ENCODE assay signal across 25 cellular contexts in the genomic region with DNA sequence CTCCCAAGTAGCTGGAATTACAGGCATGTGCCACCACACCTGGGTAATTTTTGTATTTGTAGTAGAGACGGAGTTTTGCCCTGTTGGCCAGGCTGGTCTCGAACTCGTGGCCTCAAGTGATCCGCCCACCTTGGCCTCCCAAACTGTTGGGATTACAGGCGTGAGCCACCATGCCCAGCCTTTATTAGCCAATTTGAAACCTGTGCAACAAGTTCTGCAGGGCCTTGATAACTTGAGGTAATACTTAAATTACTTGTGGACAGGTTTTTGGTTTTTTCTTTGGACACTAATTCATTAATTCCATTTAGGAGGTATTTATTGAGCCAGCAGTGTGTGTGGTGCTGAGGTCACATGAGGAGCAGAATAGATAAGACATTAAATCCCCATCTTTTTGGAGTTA.
"Had no signal": no experiment of that assay in that cellular context is flagged by ENCODE, and none has a peak within 500 bp of the region (broad histone marks: within the 10 kb centered on the region; RNA-seq: fewer than 3 reads in every experiment).

No MANE protein-coding gene starts in this region.

- H3K9me3 Mint-ChIP-seq: activated naive CD4-positive, alpha-beta T cell treated with anti-CD3 and anti-CD28 coated beads, Interleukin-2, amount 50 U/mL, for 24 hours; activated T-cell treated with anti-CD3 and anti-CD28 coated beads, Interleukin-2, amount 50 U/mL, for 24 hours; activated T-helper 1 cell treated with anti-CD3 and anti-CD28 coated beads, Interleukin-12 subunit alpha, Interleukin-12 subunit beta, Interleukin-2, Interleukin-4 antibody, amounts not matched to agents 30 ng/mL and 10 ng/mL and 1 ng/mL, durations not matched to agents 14 hours and 24 hours and 36 hours; T-helper 1 cell treated with Interleukin-12 subunit alpha and Interleukin-12 subunit beta and Interleukin-4 antibody, amounts not matched to agents 30 μg/mL and 1 μg/mL, for 36 hours; WTC11 had no signal

- H3K36me3 Mint-ChIP-seq: WTC11 had no signal

- ATAC-seq: activated CD8-positive, alpha-beta memory T cell treated with anti-CD3 and anti-CD28 coated beads, Interleukin-2, amount 10 ng/mL, durations not matched to agents 7 days and 5 days; WTC11 had no signal

- DNase-seq: activated CD4-positive, alpha-beta T cell treated with anti-CD3 and anti-CD28 coated beads for 48 hours; activated CD4-positive, alpha-beta T cell treated with anti-CD3 and anti-CD28 coated beads, Interleukin-2, amount 50 U/mL, for 4 hours; activated CD4-positive, CD25-positive, alpha-beta regulatory T cell treated with anti-CD3 and anti-CD28 coated beads, Interleukin-2, amount 50 U/mL, for 72 hours; activated CD8-positive, alpha-beta memory T cell treated with anti-CD3 and anti-CD28 coated beads, Interleukin-2, amount 10 ng/mL, durations not matched to agents 7 days and 5 days; activated effector memory CD4-positive, alpha-beta T cell treated with Interleukin-2 at 50 U/mL for 16 hours; activated naive CD4-positive, alpha-beta T cell; activated T-cell treated with anti-CD3 and anti-CD28 coated beads, Interleukin-2, amount 50 U/mL, for 24 hours; aorta; Kasumi-1; KBM-7; NCI-H1048; NCI-H1694; NCI-H2029; NCI-H2107; NCI-H2171 treated with DMSO at 0.1 percent for 48 hours; NCI-H226; NCI-H510A; NCI-H526 treated with DMSO at 0.1 percent for 48 hours; NCI-H82; OCI-M1; SHP77 treated with DMSO at 0.1 percent for 48 hours had no signal

- H3K27ac Mint-ChIP-seq: activated CD8-positive, alpha-beta memory T cell treated with anti-CD3 and anti-CD28 coated beads, Interleukin-2, amount 10 ng/mL, durations not matched to agents 7 days and 5 days; activated T-cell treated with anti-CD3 and anti-CD28 coated beads, Interleukin-2, amount 50 U/mL, for 24 hours; activated T-helper 1 cell treated with anti-CD3 and anti-CD28 coated beads, Interleukin-12 subunit alpha, Interleukin-12 subunit beta, Interleukin-2, Interleukin-4 antibody, amounts not matched to agents 30 ng/mL and 10 ng/mL and 1 ng/mL, durations not matched to agents 14 hours and 24 hours and 36 hours; T-helper 1 cell treated with Interleukin-12 subunit alpha and Interleukin-12 subunit beta and Interleukin-4 antibody, amounts not matched to agents 30 μg/mL and 1 μg/mL, for 36 hours had no signal

- H3K4me3 Mint-ChIP-seq: activated CD8-positive, alpha-beta memory T cell treated with anti-CD3 and anti-CD28 coated beads, Interleukin-2, amount 10 ng/mL, durations not matched to agents 7 days and 5 days; activated naive CD4-positive, alpha-beta T cell treated with anti-CD3 and anti-CD28 coated beads, Interleukin-2, amount 50 U/mL, for 24 hours; activated T-cell treated with anti-CD3 and anti-CD28 coated beads, Interleukin-2, amount 50 U/mL, for 24 hours; activated T-helper 1 cell treated with anti-CD3 and anti-CD28 coated beads, Interleukin-12 subunit alpha, Interleukin-12 subunit beta, Interleukin-2, Interleukin-4 antibody, amounts not matched to agents 30 ng/mL and 10 ng/mL and 1 ng/mL, durations not matched to agents 14 hours and 24 hours and 36 hours; T-helper 1 cell treated with Interleukin-12 subunit alpha and Interleukin-12 subunit beta and Interleukin-4 antibody, amounts not matched to agents 30 μg/mL and 1 μg/mL, for 36 hours; WTC11 had no signal

- H3K27me3 Mint-ChIP-seq: activated CD8-positive, alpha-beta memory T cell treated with anti-CD3 and anti-CD28 coated beads, Interleukin-2, amount 10 ng/mL, durations not matched to agents 7 days and 5 days; activated naive CD4-positive, alpha-beta T cell treated with anti-CD3 and anti-CD28 coated beads, Interleukin-2, amount 50 U/mL, for 24 hours; activated T-cell treated with anti-CD3 and anti-CD28 coated beads, Interleukin-2, amount 50 U/mL, for 24 hours had no signal
